ENCODE assay signal across 9 cellular contexts in the genomic region with DNA sequence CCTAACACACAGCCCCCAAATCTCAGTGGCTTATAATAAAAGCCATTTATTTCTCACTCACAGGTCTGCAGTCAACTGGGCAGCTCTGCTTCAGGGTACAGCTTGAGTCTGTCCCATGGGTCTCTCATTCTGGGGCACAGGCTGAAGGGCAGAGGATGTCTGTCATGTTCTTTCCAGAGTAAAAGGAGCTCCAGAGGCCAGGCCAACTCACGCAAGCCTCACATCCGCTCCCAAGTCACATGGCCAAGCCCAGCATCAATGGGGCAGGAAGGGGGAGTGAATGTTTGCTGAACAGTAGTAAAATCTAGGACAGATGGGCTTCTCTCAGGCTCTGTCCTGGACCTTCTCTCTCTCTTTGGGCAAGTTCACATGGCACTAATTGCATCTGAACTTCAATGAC. TPM values are rescaled to one million over a fixed set of nuclear protein-coding genes. Genes with fewer than 3 reads are reported as not detected.
DNase-seq lines count a peak whose midpoint lies in the region; ATAC-seq and TF ChIP-seq lines count a peak whose summit lies in the region.
"Had no signal": no experiment of that assay in that cellular context is flagged by ENCODE, and none has a peak within 500 bp of the region (broad histone marks: within the 10 kb centered on the region; RNA-seq: fewer than 3 reads in every experiment).

No MANE protein-coding gene starts in this region.

- POLR2A ChIA-PET in activated CD4-positive, alpha-beta T cell treated with anti-CD3 and anti-CD28 coated beads, Interleukin-2, amount 10 ng/mL, durations not matched to agents 7 days and 5 days (lab: Charles Lee), result no interaction called here

- H3K36me3 Mint-ChIP-seq in activated CD4-positive, alpha-beta T cell treated with anti-CD3 and anti-CD28 coated beads, Interleukin-2, amount 10 ng/mL, durations not matched to agents 7 days and 5 days (ENCODE audit: low read depth), result peaks cover 5% of the 10 kb centered on the region
- H3K36me3 Mint-ChIP-seq in activated naive CD8-positive, alpha-beta T cell treated with anti-CD3 and anti-CD28 coated beads, Interleukin-2, amount 50 U/mL, for 24 hours (ENCODE audit: low read depth), result no peaks in the 10 kb centered on the region

- H3K4me3 Mint-ChIP-seq in activated CD4-positive, alpha-beta T cell treated with anti-CD3 and anti-CD28 coated beads, Interleukin-2, amount 10 ng/mL, durations not matched to agents 7 days and 5 days, result peak overlapping the region; percentile 65
- peak overlapping the region; percentile 39 for H3K4me3 Mint-ChIP-seq in activated naive CD8-positive, alpha-beta T cell treated with anti-CD3 and anti-CD28 coated beads, Interleukin-2, amount 50 U/mL, for 24 hours

- DNase-seq in activated CD4-positive, alpha-beta T cell treated with anti-CD3 and anti-CD28 coated beads, Interleukin-2, amount 10 ng/mL, durations not matched to agents 7 days and 5 days, result peak; percentile 63
- no peak for DNase-seq in activated CD4-positive, alpha-beta T cell treated with anti-CD3 and anti-CD28 coated beads, Interleukin-2, amount 50 U/mL, for 4 hours
- DNase-seq in activated naive CD8-positive, alpha-beta T cell treated with anti-CD3 and anti-CD28 coated beads, Interleukin-2, amount 50 U/mL, for 24 hours, result no peak
- DNase-seq in inferior parietal cortex (ENCODE audit: extremely low spot score) (peak; percentile 10), substantia nigra (lab: John Stamatoyannopoulos, UW) (peak in 27 of 49 donors; percentile 10 to 65 (median 26)), NOMO-1 (lab: John Stamatoyannopoulos, UW; ENCODE audit: unreplicated experiment in 2 of 2) (no peak), GM13976 (ENCODE audit: low spot score) (no peak), ACHN (no peak)

- H3K27ac ChIP-seq in substantia nigra (ENCODE audit: low read depth, low read length, poor library complexity, severe bottlenecking), result no peak overlapping the region
- H3K27ac ChIP-seq: C4-2B had no signal

- in situ Hi-C loops in GM13976 (cut with MboI; ENCODE audit: low sequenced_read_pairs, unreplicated experiment) (no loop called here), ACHN (cut with HindIII; ENCODE audit: low pct_ligation_motif_present, low pct_unique_long_range_greater_than_20kb, low sequenced_read_pairs) (no loop called here)

- peak; percentile 12 for ATAC-seq in activated naive CD8-positive, alpha-beta T cell treated with anti-CD3 and anti-CD28 coated beads, Interleukin-2, amount 50 U/mL, for 24 hours

- CTCF ChIA-PET in activated CD4-positive, alpha-beta T cell treated with anti-CD3 and anti-CD28 coated beads, Interleukin-2, amount 10 ng/mL, durations not matched to agents 7 days and 5 days (lab: Charles Lee), result interaction anchor here (0.5 to 0.8 kb wide), 2 partner anchors 76 to 86 kb away, joined by 3 read pairs; no protein-coding TSS in a partner anchor

- peak overlapping the region; percentile 85 for H3K27ac Mint-ChIP-seq in activated CD4-positive, alpha-beta T cell treated with anti-CD3 and anti-CD28 coated beads, Interleukin-2, amount 10 ng/mL, durations not matched to agents 7 days and 5 days
- H3K27ac Mint-ChIP-seq in activated naive CD8-positive, alpha-beta T cell treated with anti-CD3 and anti-CD28 coated beads, Interleukin-2, amount 50 U/mL, for 24 hours, result peak overlapping the region; percentile 48

- H3K4me1 Mint-ChIP-seq in activated CD4-positive, alpha-beta T cell treated with anti-CD3 and anti-CD28 coated beads, Interleukin-2, amount 10 ng/mL, durations not matched to agents 7 days and 5 days, result peaks cover 53% of the 10 kb centered on the region
- H3K4me1 Mint-ChIP-seq in activated naive CD8-positive, alpha-beta T cell treated with anti-CD3 and anti-CD28 coated beads, Interleukin-2, amount 50 U/mL, for 24 hours, result peaks cover 32% of the 10 kb centered on the region

- no peak for TF ChIP-seq CTCF in GM13976 (IDR thresholded peaks at IDR 0.05; ENCODE audit: borderline replicate concordance, control extremely low read depth, extremely low read depth, insufficient read depth, missing control alignments)

- H3K27me3 Mint-ChIP-seq in activated CD4-positive, alpha-beta T cell treated with anti-CD3 and anti-CD28 coated beads, Interleukin-2, amount 10 ng/mL, durations not matched to agents 7 days and 5 days, result peaks cover 13% of the 10 kb centered on the region
- peaks cover 5% of the 10 kb centered on the region for H3K27me3 Mint-ChIP-seq in activated naive CD8-positive, alpha-beta T cell treated with anti-CD3 and anti-CD28 coated beads, Interleukin-2, amount 50 U/mL, for 24 hours

- H3K9me3 Mint-ChIP-seq in activated CD4-positive, alpha-beta T cell treated with anti-CD3 and anti-CD28 coated beads, Interleukin-2, amount 10 ng/mL, durations not matched to agents 7 days and 5 days, result no peaks in the 10 kb centered on the region
- no peaks in the 10 kb centered on the region for H3K9me3 Mint-ChIP-seq in activated naive CD8-positive, alpha-beta T cell treated with anti-CD3 and anti-CD28 coated beads, Interleukin-2, amount 50 U/mL, for 24 hours

RNA-seq across cellular contexts. Expression of gene SSBP3, which starts 7.1 kb away (rescaled TPM):
- 100 to 1,000 TPM in 1 of 2 experiments, 10 to 100 TPM in 1; 93.4 to 127 TPM for total RNA-seq in activated CD4-positive, alpha-beta T cell treated with anti-CD3 and anti-CD28 coated beads, Interleukin-2, amount 10 ng/mL, durations not matched to agents 7 days and 5 days

Comparison
In these comparisons a context has a peak if more than half of its experiments do, and no peak if none do; other contexts are left out.
1. DNase-seq: peak in activated CD4-positive, alpha-beta T cell treated with anti-CD3 and anti-CD28 coated beads, Interleukin-2, amount 10 ng/mL, durations not matched to agents 7 days and 5 days (single experiment), inferior parietal cortex (single experiment) and substantia nigra (27 of 49); none in activated CD4-positive, alpha-beta T cell treated with anti-CD3 and anti-CD28 coated beads, Interleukin-2, amount 50 U/mL, for 4 hours (0 of 2), activated naive CD8-positive, alpha-beta T cell treated with anti-CD3 and anti-CD28 coated beads, Interleukin-2, amount 50 U/mL, for 24 hours (single experiment), NOMO-1 (0 of 2), GM13976 (single experiment) and ACHN (single experiment).